Comparison of ENCODE assay signal across 9 cellular contexts in the genomic region with DNA sequence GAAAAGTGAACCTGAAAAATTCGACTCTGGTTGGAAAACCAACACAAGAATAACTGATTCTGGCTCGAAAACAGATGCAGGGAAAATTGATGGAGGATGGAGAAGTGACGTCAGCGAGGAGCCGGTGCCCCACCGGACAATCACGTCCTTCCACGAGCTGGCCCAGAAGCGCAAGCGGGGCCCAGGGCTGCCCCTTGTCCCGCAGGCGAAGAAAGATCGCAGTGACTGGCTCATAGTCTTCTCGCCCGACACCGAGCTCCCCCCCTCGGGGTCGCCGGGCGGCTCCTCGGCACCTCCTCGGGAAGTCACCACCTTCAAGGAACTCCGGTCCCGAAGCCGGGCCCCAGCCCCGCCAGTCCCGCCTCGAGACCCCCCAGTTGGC. TPM values are rescaled to one million over a fixed set of nuclear protein-coding genes. Genes with fewer than 3 reads are reported as not detected.
A peak's percentile ranks its signal among the peaks of the same experiment; 100 is the strongest.
DNase-seq lines count a peak whose midpoint lies in the region; TF ChIP-seq lines count a peak whose summit lies in the region.
"Had no signal": no experiment of that assay in that cellular context is flagged by ENCODE, and none has a peak within 500 bp of the region (broad histone marks: within the 10 kb centered on the region; RNA-seq: fewer than 3 reads in every experiment).

No MANE protein-coding gene starts in this region.

- in situ Hi-C loops in ACHN (cut with HindIII; ENCODE audit: low pct_ligation_motif_present, low pct_unique_long_range_greater_than_20kb, low sequenced_read_pairs), result loop anchor here (5.0 kb wide), 1 partner anchor 50 kb away; a partner anchor contains a TSS

- H3K27ac Mint-ChIP-seq in progenitor cell of endocrine pancreas, result peak overlapping the region; percentile 79

- peaks cover 7% of the 10 kb centered on the region for H3K36me3 Mint-ChIP-seq in progenitor cell of endocrine pancreas (ENCODE audit: insufficient read depth)

- H3K4me3 ChIP-seq in GM12875 (ENCODE audit: low read depth, low read length) (peak overlapping the region; percentile 30), WI38 (ENCODE audit: low read depth, low read length) (peak overlapping the region; percentile 89), foreskin fibroblast (ENCODE audit: low read depth in 1 of 2, low read length in 2 of 2) (peak overlapping the region; percentile 86 to 96)

- H3K27me3 Mint-ChIP-seq in progenitor cell of endocrine pancreas, result no peaks in the 10 kb centered on the region

- CTCF ChIA-PET in GM10248 (lab: Yijun Ruan, JAX), result interaction anchor here (0.6 to 10.7 kb wide), 17 partner anchors 9 to 622 kb away, joined by 3 to 150 read pairs (median 5); a partner anchor contains a TSS

- POLR2A ChIA-PET in GM10248 (lab: Yijun Ruan, JAX), result no interaction called here

- no peak for TF ChIP-seq CTCF in GM12875 (IDR thresholded peaks at IDR 0.05; ENCODE audit: borderline replicate concordance, insufficient read depth, low read depth, low read length)
- no peak for TF ChIP-seq CTCF in WI38 (IDR thresholded peaks at IDR 0.05; ENCODE audit: low read depth, low read length)
- no peak for TF ChIP-seq CTCF in foreskin fibroblast (IDR thresholded peaks at IDR 0.05; ENCODE audit: low read depth, low read length)
- TF ChIP-seq CTCF in progenitor cell of endocrine pancreas (IDR thresholded peaks at IDR 0.05; ENCODE audit: unreplicated experiment), result no peak
- no peak for TF ChIP-seq CTCF in GM10248 (IDR thresholded peaks at IDR 0.05; ENCODE audit: control extremely low read depth, extremely low read depth, low read depth, missing control alignments)

- H3K4me3 Mint-ChIP-seq in progenitor cell of endocrine pancreas (ENCODE audit: low read depth), result peak overlapping the region; percentile 70

- H3K9me3 Mint-ChIP-seq in progenitor cell of endocrine pancreas (ENCODE audit: low read depth), result no peaks in the 10 kb centered on the region

- DNase-seq in ACHN (peak; percentile 49), foreskin fibroblast (peak in 1 of 2 donors; percentile 74), progenitor cell of endocrine pancreas (ENCODE audit: low spot score, unreplicated experiment) (no peak), inferior parietal cortex (ENCODE audit: extremely low spot score) (no peak), GM10248 (ENCODE audit: extremely low spot score) (no peak), NCI-H2081 treated with DMSO at 0.1 percent for 48 hours (lab: John Stamatoyannopoulos, UW) (no peak)

- H3K4me1 Mint-ChIP-seq in progenitor cell of endocrine pancreas (ENCODE audit: low read depth), result peaks cover 27% of the 10 kb centered on the region

RNA-seq across cellular contexts. Expression of a gene that starts 1.9 kb away (rescaled TPM):
- total RNA-seq in progenitor cell of endocrine pancreas, result 37.3 and 37.4 TPM in 2 replicates

RNA-seq across cellular contexts. Expression of a gene that starts 13.9 kb away (rescaled TPM):
- 232 and 261 TPM in 2 replicates for total RNA-seq in progenitor cell of endocrine pancreas

RNA-seq across cellular contexts. Expression of a gene that starts 21.3 kb away (rescaled TPM):
- total RNA-seq in progenitor cell of endocrine pancreas, result 0.16 and 0.57 TPM in 2 replicates
- total RNA-seq: pulmonary artery endothelial cell had no signal

RNA-seq across cellular contexts. Expression of a gene that starts 45.3 kb away (rescaled TPM):
- 13.6 and 15.6 TPM in 2 replicates for total RNA-seq in progenitor cell of endocrine pancreas

RNA-seq across cellular contexts. Expression of a gene that starts 49.3 kb away (rescaled TPM):
- total RNA-seq in progenitor cell of endocrine pancreas, result 102 and 106 TPM in 2 replicates

Comparison
In these comparisons a context has a peak if more than half of its experiments do, and no peak if none do; other contexts are left out.
1. H3K4me3 ChIP-seq: peak in every context shown above with its lines; median percentile 91 in foreskin fibroblast; 89 in WI38; 30 in GM12875.